Comparison of ENCODE assay signal across 8 cellular contexts in the genomic region with DNA sequence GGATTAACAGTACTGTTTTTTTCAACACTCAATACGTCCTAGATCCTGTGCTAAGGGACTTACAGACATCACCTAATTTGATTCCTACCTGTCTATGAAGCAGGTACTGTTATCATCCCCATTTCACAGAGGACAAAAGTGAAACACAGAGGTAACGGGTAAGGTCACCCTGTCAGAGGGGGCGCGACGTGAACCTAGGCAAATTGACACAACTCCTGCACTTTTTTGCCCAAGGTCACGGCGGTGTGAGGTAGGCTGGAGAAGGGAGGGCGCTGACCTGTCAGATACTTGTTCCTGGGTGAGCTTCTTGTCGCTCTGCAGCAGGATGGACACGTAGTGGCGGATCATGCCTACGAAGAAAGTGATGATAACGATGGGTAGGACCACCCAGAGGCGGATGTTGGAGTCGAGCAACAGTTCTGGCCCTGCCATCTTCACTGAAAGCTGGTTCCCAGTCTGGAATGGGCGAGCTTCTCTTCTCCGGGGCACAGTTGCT. TPM values are rescaled to one million over a fixed set of nuclear protein-coding genes. Genes with fewer than 3 reads are reported as not detected.
DNase-seq lines count a peak whose midpoint lies in the region; FAIRE-seq and TF ChIP-seq lines count a peak whose summit lies in the region.

No MANE protein-coding gene starts in this region.

- H3K9ac ChIP-seq in H9 (ENCODE audit: extremely low read depth, insufficient read length, low read length) (peak overlapping the region; percentile 100), NT2/D1 (ENCODE audit: insufficient read length, low read depth) (peak overlapping the region; percentile 99)

- FAIRE-seq in GM12892 (lab: Jason Lieb, UNC) = peak; percentile 70

- no peaks in the 10 kb centered on the region for H4K20me1 ChIP-seq in H9 (ENCODE audit: control insufficient read depth, insufficient read depth, insufficient read length)

- TF ChIP-seq CTCF in H9 (conservative IDR thresholded peaks at IDR 0.05) = no peak
- no peak for TF ChIP-seq CTCF in epithelial cell of proximal tubule (conservative IDR thresholded peaks at IDR 0.05; ENCODE audit: low read depth, low read length)
- TF ChIP-seq CTCF in neutrophil (IDR thresholded peaks at IDR 0.05) = no peak

- H2BK5ac ChIP-seq in H9 (ENCODE audit: insufficient read length, low read length) = no peak overlapping the region

- H3K4me3 Mint-ChIP-seq in H9 = peak overlapping the region; percentile 97 to 99

- peak overlapping the region; percentile 37 for H3K18ac ChIP-seq in H9 (ENCODE audit: insufficient read length, low read depth, low read length)

- peak overlapping the region; percentile 98 for H3K4me2 ChIP-seq in H9 (ENCODE audit: insufficient read depth, insufficient read length, low read length)

- no peak overlapping the region for H2BK20ac ChIP-seq in H9 (ENCODE audit: low read depth, low read length, poor library complexity, severe bottlenecking)

- H3T11ph ChIP-seq in H9 (ENCODE audit: low read length) = no peak overlapping the region

- H2AFZ ChIP-seq in H9 (ENCODE audit: low read length) = no peak overlapping the region

- peaks cover 8% of the 10 kb centered on the region for H3K23me2 ChIP-seq in H9 (ENCODE audit: insufficient read length, low read depth, low read length, poor library complexity, severe bottlenecking)

- H3K27ac ChIP-seq in H9 (ENCODE audit: insufficient read length, low read depth, low read length) = no peak overlapping the region
- H3K27ac ChIP-seq in neutrophil = peak overlapping the region; percentile 81

- no peaks in the 10 kb centered on the region for H3K9me3 Mint-ChIP-seq in H9

- H3K9me3 ChIP-seq in H9 (ENCODE audit: control insufficient read depth, low read depth, low read length) = no peaks in the 10 kb centered on the region
- H3K9me3 ChIP-seq in NT2/D1 (ENCODE audit: insufficient read depth, low read length) = no peaks in the 10 kb centered on the region
- H3K9me3 ChIP-seq in neutrophil = no peaks in the 10 kb centered on the region

- H3K79me1 ChIP-seq in H9 (ENCODE audit: insufficient read depth, low read depth, low read length, poor library complexity, severe bottlenecking) = peaks cover 6% of the 10 kb centered on the region

- peak overlapping the region; percentile 10 for H4K5ac ChIP-seq in H9 (ENCODE audit: insufficient read length, low read depth, low read length)

- peaks cover 57% of the 10 kb centered on the region for H3K36me3 ChIP-seq in NT2/D1 (ENCODE audit: insufficient read depth, insufficient read length, low read length)
- H3K36me3 ChIP-seq in neutrophil = peaks cover 10% of the 10 kb centered on the region

- DNase-seq in GM12892 (ENCODE audit: insufficient read length) (no peak), H9 (no peak), NT2/D1 (ENCODE audit: low read depth, low spot score) (no peak), epithelial cell of proximal tubule (ENCODE audit: low read depth) (no peak), HuH-7.5 (ENCODE audit: low spot score) (no peak), 8988T (no peak), dermis blood vessel endothelial cell (no peak)

- H3K23ac ChIP-seq in H9 (ENCODE audit: insufficient read length, low read depth, low read length) = no peak overlapping the region

- H3K4me3 ChIP-seq in NT2/D1 (ENCODE audit: insufficient read length, low read depth) (peak overlapping the region; percentile 100), epithelial cell of proximal tubule (ENCODE audit: low read depth, low read length) (peak overlapping the region; percentile 97), neutrophil (ENCODE audit: low read depth in 1 of 2, low read length in 1 of 2) (peak overlapping the region; percentile 71)

- no peak overlapping the region for H4K91ac ChIP-seq in H9 (ENCODE audit: insufficient read length, low read depth, low read length)

- H3K79me2 ChIP-seq in H9 (ENCODE audit: insufficient read depth, low read length) = peaks cover 9% of the 10 kb centered on the region; the same call in 1 of the 2 replicates

- no peak overlapping the region; the same call in 1 of the 2 replicates for H3K14ac ChIP-seq in H9 (ENCODE audit: insufficient read depth, low read length)

- H3K27me3 ChIP-seq in H9 (ENCODE audit: insufficient read depth, low read length) = no peaks in the 10 kb centered on the region
- no peaks in the 10 kb centered on the region for H3K27me3 ChIP-seq in NT2/D1 (ENCODE audit: insufficient read depth, insufficient read length)
- no peaks in the 10 kb centered on the region for H3K27me3 ChIP-seq in neutrophil

- H3K4ac ChIP-seq in H9 (ENCODE audit: low read depth, low read length) = no peak overlapping the region

- H2BK120ac ChIP-seq in H9 (ENCODE audit: low read depth, low read length, poor library complexity, severe bottlenecking) = no peak overlapping the region

- peaks cover 3% of the 10 kb centered on the region; the same call in 1 of the 2 replicates for H3K27me3 Mint-ChIP-seq in H9 (ENCODE audit: low read depth)

- H4K8ac ChIP-seq in H9 (replicated peaks; ENCODE audit: insufficient read length, low read depth, low read length) = peak overlapping the region; percentile 30

- TF ChIP-seq POLR2A in GM12892 (IDR thresholded peaks at IDR 0.05; ENCODE audit: low read depth, low read length) = no peak

- H2BK12ac ChIP-seq in H9 (ENCODE audit: insufficient read length, low read depth, low read length) = no peak overlapping the region

- H3K4me1 ChIP-seq in H9 (ENCODE audit: insufficient read depth, low read length) (no peaks in the 10 kb centered on the region), NT2/D1 (ENCODE audit: insufficient read depth, insufficient read length) (no peaks in the 10 kb centered on the region), neutrophil (ENCODE audit: control insufficient read depth in 1 of 2, insufficient read depth in 1 of 2, low read depth in 1 of 2, low read length in 1 of 2) (peaks cover 19 to 22% of the 10 kb centered on the region in 2 experiments)

- H2AK5ac ChIP-seq in H9 (ENCODE audit: insufficient read length, low read length) = no peak overlapping the region

- no peak overlapping the region for H2BK15ac ChIP-seq in H9 (ENCODE audit: low read depth, low read length)

- peak overlapping the region; percentile 81 to 99 (median 98) for H3K27ac Mint-ChIP-seq in H9

- H3K4me1 Mint-ChIP-seq in H9 = peaks cover 11 to 14% of the 10 kb centered on the region in 2 experiments

- no CpG with 5 or more reads among the region's 17 CpGs for WGBS in H9 (ENCODE audit: extremely low coverage, insufficient read length, low lambda C conversion rate)

- peaks cover 7 to 30% (median 15%) of the 10 kb centered on the region in 3 experiments; a peak in 5 of 7 replicates for H3K36me3 Mint-ChIP-seq in H9 (ENCODE audit: insufficient read depth in 1 of 3, low read depth in 3 of 3)

- H3K56ac ChIP-seq in H9 (ENCODE audit: insufficient read length, low read depth, low read length) = no peak overlapping the region

RNA-seq across cellular contexts. Expression of gene EMC3, which starts 0.4 kb away (rescaled TPM):
- 41.1 TPM for polyA plus RNA-seq in GM12892 (2012; ENCODE audit: missing spikeins)
- 39.3 and 45.6 TPM in 2 replicates for total RNA-seq in H9 (2021)
- total RNA-seq in epithelial cell of proximal tubule = 32.1 and 51.0 TPM in 2 replicates
- total RNA-seq in dermis blood vessel endothelial cell = 44.6 and 121 TPM in 2 replicates

RNA-seq across cellular contexts. Expression of gene PRRT3, which starts 34.1 kb away (rescaled TPM):
- polyA plus RNA-seq in GM12892 (2012; ENCODE audit: missing spikeins) = 6.7 TPM
- total RNA-seq in H9 (2021) = 18.8 and 19.5 TPM in 2 replicates
- total RNA-seq in epithelial cell of proximal tubule = 1.3 and 2.4 TPM in 2 replicates
- total RNA-seq in dermis blood vessel endothelial cell = 0.68 and 0.84 TPM in 2 replicates

RNA-seq across cellular contexts. Expression of gene FANCD2, which starts 40.0 kb away (rescaled TPM):
- 55.1 TPM for polyA plus RNA-seq in GM12892 (2012; ENCODE audit: missing spikeins)
- total RNA-seq in H9 (2021) (67.8 and 74.9 TPM in 2 replicates), epithelial cell of proximal tubule (25.9 and 40.7 TPM in 2 replicates), dermis blood vessel endothelial cell (15.0 and 37.2 TPM in 2 replicates)

RNA-seq across cellular contexts. Expression of gene CRELD1, which starts 52.6 kb away (rescaled TPM):
- polyA plus RNA-seq in GM12892 (2012; ENCODE audit: missing spikeins) = 16.0 TPM
- 15.5 and 17.2 TPM in 2 replicates for total RNA-seq in H9 (2021)
- total RNA-seq in epithelial cell of proximal tubule = 20.5 and 36.6 TPM in 2 replicates
- total RNA-seq in dermis blood vessel endothelial cell = 33.1 and 50.4 TPM in 2 replicates
